Comparison of ENCODE assay signal across 15 cellular contexts in the genomic region with DNA sequence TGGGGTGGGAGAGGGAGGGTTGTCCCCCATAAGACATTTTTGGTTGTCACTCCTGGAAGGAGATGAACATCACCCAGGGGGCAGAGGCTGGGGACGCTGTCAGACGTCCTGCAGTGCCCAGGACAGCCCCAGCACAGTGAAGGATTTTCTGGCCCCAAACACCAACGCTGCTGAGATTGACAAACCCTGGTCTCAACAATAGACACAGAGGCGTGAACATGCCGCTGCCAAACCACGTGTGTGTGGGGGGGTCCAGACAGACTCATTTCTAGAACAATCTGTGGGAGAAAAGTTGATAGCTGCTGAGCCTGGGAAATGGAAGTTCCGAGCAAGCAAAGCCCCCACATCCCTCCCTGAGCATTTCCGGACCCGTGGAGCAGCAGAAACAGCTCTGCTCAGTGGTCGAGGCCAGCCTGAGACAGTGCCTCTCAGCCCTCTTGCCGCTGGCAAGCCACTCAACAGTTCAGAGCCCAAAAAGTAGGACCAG.
"Had no signal": no experiment of that assay in that cellular context is flagged by ENCODE, and none has a peak within 500 bp of the region (broad histone marks: within the 10 kb centered on the region; RNA-seq: fewer than 3 reads in every experiment).

No MANE protein-coding gene starts in this region.

- H3K4me3 ChIP-seq: adrenal gland, hepatocyte, skin epidermis, upper lobe of left lung had no signal

- H3K36me3 Mint-ChIP-seq: activated CD8-positive, alpha-beta memory T cell treated with anti-CD3 and anti-CD28 coated beads, Interleukin-2, amount 10 ng/mL, durations not matched to agents 7 days and 5 days; activated naive CD4-positive, alpha-beta T cell treated with anti-CD3 and anti-CD28 coated beads, Interleukin-2, amount 50 U/mL, for 24 hours; naive B cell had no signal

- H3K36me3 ChIP-seq: adrenal gland, neutrophil, upper lobe of left lung had no signal

- H3K9me3 Mint-ChIP-seq: activated naive CD4-positive, alpha-beta T cell treated with anti-CD3 and anti-CD28 coated beads, Interleukin-2, amount 50 U/mL, for 24 hours; activated T-cell treated with anti-CD3 and anti-CD28 coated beads, Interleukin-2, amount 50 U/mL, for 24 hours; naive B cell had no signal

- H3K4me3 Mint-ChIP-seq: activated CD8-positive, alpha-beta memory T cell treated with anti-CD3 and anti-CD28 coated beads, Interleukin-2, amount 10 ng/mL, durations not matched to agents 7 days and 5 days; activated naive CD4-positive, alpha-beta T cell treated with anti-CD3 and anti-CD28 coated beads, Interleukin-2, amount 50 U/mL, for 24 hours; activated T-cell treated with anti-CD3 and anti-CD28 coated beads, Interleukin-2, amount 50 U/mL, for 24 hours had no signal

- ATAC-seq: activated CD8-positive, alpha-beta memory T cell treated with anti-CD3 and anti-CD28 coated beads, Interleukin-2, amount 10 ng/mL, durations not matched to agents 7 days and 5 days had no signal

- H3K27ac ChIP-seq: adrenal gland, hepatocyte, neutrophil, skin epidermis, upper lobe of left lung had no signal

- DNase-seq: activated CD4-positive, alpha-beta T cell treated with anti-CD3 and anti-CD28 coated beads, Interleukin-2, amount 50 U/mL, for 48 hours; activated CD4-positive, CD25-positive, alpha-beta regulatory T cell treated with anti-CD3 and anti-CD28 coated beads, Interleukin-2, amount 50 U/mL, for 72 hours; activated CD8-positive, alpha-beta memory T cell treated with anti-CD3 and anti-CD28 coated beads, Interleukin-2, amount 10 ng/mL, durations not matched to agents 7 days and 5 days; activated T-cell treated with anti-CD3 and anti-CD28 coated beads, Interleukin-2, amount 50 U/mL, for 24 hours; islet precursor cell; naive B cell; stimulated activated CD4-positive, alpha-beta T cell treated with anti-CD3 and anti-CD28 coated beads, Interleukin-15, amount 100 ng/mL, for 24 hours; stimulated activated CD4-positive, alpha-beta T cell treated with anti-CD3 and anti-CD28 coated beads, Interleukin-4, amount 100 ng/mL, for 1 hour; stimulated activated naive CD4-positive, alpha-beta T cell had no signal

- H3K4me1 ChIP-seq: adrenal gland had no signal

- H3K27ac Mint-ChIP-seq: activated CD8-positive, alpha-beta memory T cell treated with anti-CD3 and anti-CD28 coated beads, Interleukin-2, amount 10 ng/mL, durations not matched to agents 7 days and 5 days; activated naive CD4-positive, alpha-beta T cell treated with anti-CD3 and anti-CD28 coated beads, Interleukin-2, amount 50 U/mL, for 24 hours; activated T-cell treated with anti-CD3 and anti-CD28 coated beads, Interleukin-2, amount 50 U/mL, for 24 hours had no signal

- H3K9me3 ChIP-seq: adrenal gland, neutrophil, upper lobe of left lung had no signal

- H3K4me1 Mint-ChIP-seq: activated CD8-positive, alpha-beta memory T cell treated with anti-CD3 and anti-CD28 coated beads, Interleukin-2, amount 10 ng/mL, durations not matched to agents 7 days and 5 days; activated naive CD4-positive, alpha-beta T cell treated with anti-CD3 and anti-CD28 coated beads, Interleukin-2, amount 50 U/mL, for 24 hours had no signal
